10 cellular contexts compared by ENCODE assay signal in genomic region chr6:36727491-36728021, GRCh38. TPM values are rescaled to one million over a fixed set of nuclear protein-coding genes. Genes with fewer than 3 reads are reported as not detected.
DNase-seq lines count a peak whose midpoint lies in the region; ATAC-seq, FAIRE-seq and TF ChIP-seq lines count a peak whose summit lies in the region.
"Had no signal": no experiment of that assay in that cellular context is flagged by ENCODE, and none has a peak within 500 bp of the region (broad histone marks: within the 10 kb centered on the region; RNA-seq: fewer than 3 reads in every experiment).

No MANE protein-coding gene starts in this region.

- POLR2A ChIA-PET in activated CD8-positive, alpha-beta T cell treated with anti-CD3 and anti-CD28 coated beads, Interleukin-2, amount 10 ng/mL, durations not matched to agents 7 days and 5 days (lab: Charles Lee), result no interaction called here
- POLR2A ChIA-PET in activated CD8-positive, alpha-beta T cell treated with anti-CD3 and anti-CD28 coated beads for 36 hours (lab: Charles Lee), result no interaction called here
- POLR2A ChIA-PET in activated CD4-positive, alpha-beta memory T cell treated with anti-CD3 and anti-CD28 coated beads for 36 hours (lab: Charles Lee), result no interaction called here

- DNase-seq in activated CD8-positive, alpha-beta T cell treated with anti-CD3 and anti-CD28 coated beads, Interleukin-2, amount 10 ng/mL, durations not matched to agents 7 days and 5 days, result peak; percentile 35
- no peak for DNase-seq in activated CD8-positive, alpha-beta T cell treated with anti-CD3 and anti-CD28 coated beads for 36 hours
- DNase-seq in NCI-H187 (lab: John Stamatoyannopoulos, UW) (peak; percentile 37 to 52), frontal cortex (ENCODE audit: low spot score in 2 of 2) (no peak)
- peak; percentile 25 for DNase-seq in activated CD4-positive, alpha-beta memory T cell treated with anti-CD3 and anti-CD28 coated beads for 36 hours

- H3K9me3 ChIP-seq in neutrophil, result no peaks in the 10 kb centered on the region

- H3K36me3 Mint-ChIP-seq in activated CD8-positive, alpha-beta T cell treated with anti-CD3 and anti-CD28 coated beads, Interleukin-2, amount 10 ng/mL, durations not matched to agents 7 days and 5 days (ENCODE audit: low read depth), result no peaks in the 10 kb centered on the region
- no peaks in the 10 kb centered on the region for H3K36me3 Mint-ChIP-seq in activated CD8-positive, alpha-beta T cell treated with anti-CD3 and anti-CD28 coated beads for 36 hours (ENCODE audit: low read depth)
- no peaks in the 10 kb centered on the region for H3K36me3 Mint-ChIP-seq in activated CD4-positive, alpha-beta memory T cell treated with anti-CD3 and anti-CD28 coated beads for 36 hours

- TF ChIP-seq CTCF in activated CD8-positive, alpha-beta T cell treated with anti-CD3 and anti-CD28 coated beads for 36 hours (IDR thresholded peaks at IDR 0.05), result no peak
- TF ChIP-seq CTCF in neutrophil (IDR thresholded peaks at IDR 0.05), result no peak

- H3K4me1 ChIP-seq in neutrophil (ENCODE audit: control insufficient read depth in 1 of 2, insufficient read depth in 1 of 2, low read depth in 1 of 2, low read length in 1 of 2), result peaks cover 12 to 16% of the 10 kb centered on the region in 2 experiments
- H3K4me1 ChIP-seq: parathyroid adenoma had no signal

- peaks cover 68% of the 10 kb centered on the region for H3K36me3 ChIP-seq in neutrophil

- H3K27me3 Mint-ChIP-seq in activated CD8-positive, alpha-beta T cell treated with anti-CD3 and anti-CD28 coated beads, Interleukin-2, amount 10 ng/mL, durations not matched to agents 7 days and 5 days (ENCODE audit: low read depth), result peaks cover 3% of the 10 kb centered on the region
- H3K27me3 Mint-ChIP-seq in activated CD8-positive, alpha-beta T cell treated with anti-CD3 and anti-CD28 coated beads for 36 hours, result no peaks in the 10 kb centered on the region
- H3K27me3 Mint-ChIP-seq in activated CD4-positive, alpha-beta memory T cell treated with anti-CD3 and anti-CD28 coated beads for 36 hours, result no peaks in the 10 kb centered on the region

- H3K27ac Mint-ChIP-seq in activated CD8-positive, alpha-beta T cell treated with anti-CD3 and anti-CD28 coated beads, Interleukin-2, amount 10 ng/mL, durations not matched to agents 7 days and 5 days, result no peak overlapping the region
- H3K27ac Mint-ChIP-seq in activated CD8-positive, alpha-beta T cell treated with anti-CD3 and anti-CD28 coated beads for 36 hours, result no peak overlapping the region
- no peak overlapping the region for H3K27ac Mint-ChIP-seq in activated CD4-positive, alpha-beta memory T cell treated with anti-CD3 and anti-CD28 coated beads for 36 hours

- peak; percentile 38 for ATAC-seq in activated CD8-positive, alpha-beta T cell treated with anti-CD3 and anti-CD28 coated beads, Interleukin-2, amount 10 ng/mL, durations not matched to agents 7 days and 5 days
- ATAC-seq in activated CD8-positive, alpha-beta T cell treated with anti-CD3 and anti-CD28 coated beads for 36 hours, result no peak
- ATAC-seq in GM18502 (IDR thresholded peaks at IDR 0.05; ENCODE audit: poor library complexity, unreplicated experiment), result no peak
- ATAC-seq in GM18867 (IDR thresholded peaks at IDR 0.05; ENCODE audit: unreplicated experiment), result no peak

- no peaks in the 10 kb centered on the region for H3K27me3 ChIP-seq in neutrophil

- H3K4me1 Mint-ChIP-seq in activated CD8-positive, alpha-beta T cell treated with anti-CD3 and anti-CD28 coated beads, Interleukin-2, amount 10 ng/mL, durations not matched to agents 7 days and 5 days (ENCODE audit: low read depth), result peaks cover 23% of the 10 kb centered on the region
- peaks cover 7% of the 10 kb centered on the region for H3K4me1 Mint-ChIP-seq in activated CD8-positive, alpha-beta T cell treated with anti-CD3 and anti-CD28 coated beads for 36 hours (ENCODE audit: low read depth)
- H3K4me1 Mint-ChIP-seq in activated CD4-positive, alpha-beta memory T cell treated with anti-CD3 and anti-CD28 coated beads for 36 hours (ENCODE audit: low read depth), result peaks cover 20% of the 10 kb centered on the region

- no peak overlapping the region for H3K4me3 ChIP-seq in neutrophil (ENCODE audit: low read depth in 1 of 2, low read length in 1 of 2)

- no peak overlapping the region for H3K4me3 Mint-ChIP-seq in activated CD8-positive, alpha-beta T cell treated with anti-CD3 and anti-CD28 coated beads, Interleukin-2, amount 10 ng/mL, durations not matched to agents 7 days and 5 days
- H3K4me3 Mint-ChIP-seq in activated CD8-positive, alpha-beta T cell treated with anti-CD3 and anti-CD28 coated beads for 36 hours, result no peak overlapping the region
- no peak overlapping the region for H3K4me3 Mint-ChIP-seq in activated CD4-positive, alpha-beta memory T cell treated with anti-CD3 and anti-CD28 coated beads for 36 hours

- intact Hi-C loops in activated CD8-positive, alpha-beta T cell treated with anti-CD3 and anti-CD28 coated beads for 36 hours (cut with micrococcal nuclease), result no loop called here
- intact Hi-C loops in activated CD4-positive, alpha-beta memory T cell treated with anti-CD3 and anti-CD28 coated beads for 36 hours (cut with micrococcal nuclease), result loop anchor here (2.0 to 5.0 kb wide), 2 partner anchors 27 to 45 kb away; no protein-coding TSS in a partner anchor

- no peaks in the 10 kb centered on the region for H3K9me3 Mint-ChIP-seq in activated CD8-positive, alpha-beta T cell treated with anti-CD3 and anti-CD28 coated beads, Interleukin-2, amount 10 ng/mL, durations not matched to agents 7 days and 5 days (ENCODE audit: insufficient read depth)
- H3K9me3 Mint-ChIP-seq in activated CD8-positive, alpha-beta T cell treated with anti-CD3 and anti-CD28 coated beads for 36 hours, result no peaks in the 10 kb centered on the region
- no peaks in the 10 kb centered on the region for H3K9me3 Mint-ChIP-seq in activated CD4-positive, alpha-beta memory T cell treated with anti-CD3 and anti-CD28 coated beads for 36 hours

- FAIRE-seq in frontal cortex (lab: Jason Lieb, UNC), result no peak
- FAIRE-seq: GM19239 had no signal

- peak overlapping the region; percentile 63 for H3K27ac ChIP-seq in neutrophil
- H3K27ac ChIP-seq: parathyroid adenoma had no signal

- CTCF ChIA-PET in activated CD8-positive, alpha-beta T cell treated with anti-CD3 and anti-CD28 coated beads, Interleukin-2, amount 10 ng/mL, durations not matched to agents 7 days and 5 days (lab: Charles Lee), result interaction anchor here (1.7 to 2.3 kb wide), 2 partner anchors 28 to 112 kb away, joined by 3 to 11 read pairs; no protein-coding TSS in a partner anchor
- CTCF ChIA-PET in activated CD8-positive, alpha-beta T cell treated with anti-CD3 and anti-CD28 coated beads for 36 hours (lab: Charles Lee), result interaction anchor here (1.0 kb wide), 1 partner anchor 38 kb away, joined by 3 read pairs; no protein-coding TSS in a partner anchor
- CTCF ChIA-PET in activated CD4-positive, alpha-beta memory T cell treated with anti-CD3 and anti-CD28 coated beads for 36 hours (lab: Charles Lee), result interaction anchor here (1.3 to 1.9 kb wide), 2 partner anchors 32 to 55 kb away, joined by 4 to 5 read pairs; no protein-coding TSS in a partner anchor

RNA-seq across cellular contexts. Expression of gene RAB44, which starts 29.9 kb away (rescaled TPM):
- not detected for total RNA-seq in activated CD8-positive, alpha-beta T cell treated with anti-CD3 and anti-CD28 coated beads, Interleukin-2, amount 10 ng/mL, durations not matched to agents 7 days and 5 days
- under 1 TPM in 1 of 2 experiments, not detected in 1; 0.07 TPM for total RNA-seq in activated CD8-positive, alpha-beta T cell treated with anti-CD3 and anti-CD28 coated beads for 36 hours
- total RNA-seq in activated CD4-positive, alpha-beta memory T cell treated with anti-CD3 and anti-CD28 coated beads for 36 hours, result under 1 TPM; 0.05 TPM
- total RNA-seq in frontal cortex, result not detected

RNA-seq across cellular contexts. Expression of gene CDKN1A, which starts 49.0 kb away (rescaled TPM):
- total RNA-seq in activated CD8-positive, alpha-beta T cell treated with anti-CD3 and anti-CD28 coated beads, Interleukin-2, amount 10 ng/mL, durations not matched to agents 7 days and 5 days, result 10 to 100 TPM; 43.4 to 44.2 TPM
- total RNA-seq in activated CD8-positive, alpha-beta T cell treated with anti-CD3 and anti-CD28 coated beads for 36 hours, result 10 to 100 TPM; 42.3 to 47.4 TPM
- 10 to 100 TPM; 64.2 to 66.7 TPM for total RNA-seq in activated CD4-positive, alpha-beta memory T cell treated with anti-CD3 and anti-CD28 coated beads for 36 hours
- total RNA-seq in frontal cortex, result 2.0 TPM

Comparison
In these comparisons a context has a peak if more than half of its experiments do, and no peak if none do; other contexts are left out.
1. DNase-seq: peak in activated CD8-positive, alpha-beta T cell treated with anti-CD3 and anti-CD28 coated beads, Interleukin-2, amount 10 ng/mL, durations not matched to agents 7 days and 5 days (single experiment), NCI-H187 (2 of 2) and activated CD4-positive, alpha-beta memory T cell treated with anti-CD3 and anti-CD28 coated beads for 36 hours (single experiment); none in activated CD8-positive, alpha-beta T cell treated with anti-CD3 and anti-CD28 coated beads for 36 hours (single experiment) and frontal cortex (0 of 2).
2. RNA of gene CDKN1A, which starts 49.0 kb away (total RNA-seq): 64.2 to 66.7 TPM in activated CD4-positive, alpha-beta memory T cell treated with anti-CD3 and anti-CD28 coated beads for 36 hours, 42.3 to 47.4 TPM in activated CD8-positive, alpha-beta T cell treated with anti-CD3 and anti-CD28 coated beads for 36 hours and 43.4 to 44.2 TPM in activated CD8-positive, alpha-beta T cell treated with anti-CD3 and anti-CD28 coated beads, Interleukin-2, amount 10 ng/mL, durations not matched to agents 7 days and 5 days; 2.0 TPM in frontal cortex (single experiment); every median in the first group is over 10 times any median in the second.